In genomic region chr1:156106624-156107488, GRCh38 we compare ENCODE assay signal across 9 cellular contexts. TPM values are rescaled to one million over a fixed set of nuclear protein-coding genes. Genes with fewer than 3 reads are reported as not detected.
DNase-seq lines count a peak whose midpoint lies in the region; ATAC-seq and TF ChIP-seq lines count a peak whose summit lies in the region.
"Had no signal": no experiment of that assay in that cellular context is flagged by ENCODE, and none has a peak within 500 bp of the region (broad histone marks: within the 10 kb centered on the region; RNA-seq: fewer than 3 reads in every experiment).

No MANE protein-coding gene starts in this region.

- TF ChIP-seq CTCF in WI38 (IDR thresholded peaks at IDR 0.05; ENCODE audit: low read depth, low read length) (no peak), cardiac muscle cell (IDR thresholded peaks at IDR 0.05; ENCODE audit: low read depth, low read length) (no peak)

- intact Hi-C loops in Right ventricle myocardium inferior (cut with DNase I) (loop anchor here (1.0 kb wide), 1 partner anchor 17 kb away; no protein-coding TSS in a partner anchor), cardiac septum (cut with DNase I) (loop anchor here (1.0 to 2.0 kb wide), 2 partner anchors 7 to 16 kb away; partner anchors contain the start of gene LMNA)

- peaks cover 45% of the 10 kb centered on the region for H3K4me1 ChIP-seq in cardiac muscle cell (ENCODE audit: low read depth)

- no peaks in the 10 kb centered on the region for H3K9me3 ChIP-seq in cardiac muscle cell (ENCODE audit: low read depth)

- H3K36me3 ChIP-seq in cardiac muscle cell = no peaks in the 10 kb centered on the region

- DNase-seq in Right ventricle myocardium inferior (ENCODE audit: missing footprints) (no peak), cardiac septum (ENCODE audit: low spot score) (no peak), cardiac muscle cell (ENCODE audit: low read depth in 1 of 2, low spot score in 1 of 2) (peak; percentile 54 to 59), retina (peak; percentile 55), activated gamma-delta T cell treated with Interleukin-2 at 50 U/mL for 16 hours (no peak)

- no peaks in the 10 kb centered on the region for H3K27me3 ChIP-seq in cardiac muscle cell

- peak overlapping the region; percentile 98 for H3K27ac ChIP-seq in cardiac muscle cell

- peak; percentile 20 for ATAC-seq in Right ventricle myocardium inferior
- no peak for ATAC-seq in GM21515 (IDR thresholded peaks at IDR 0.05; ENCODE audit: unreplicated experiment)
- ATAC-seq in GM21390 (IDR thresholded peaks at IDR 0.05; ENCODE audit: unreplicated experiment) = no peak

- H3K4me3 ChIP-seq in WI38 (ENCODE audit: low read depth, low read length) (0 out of 2 replicates have a peak overlapping the region, but pooled peaks have one; percentile 26), cardiac muscle cell (peak overlapping the region; percentile 9)

RNA-seq across cellular contexts. Expression of gene LMNA, which starts 7.7 kb away (rescaled TPM):
- total RNA-seq in Right ventricle myocardium inferior (288 TPM), cardiac septum (298 TPM), cardiac muscle cell (128 and 139 TPM in 2 replicates)
- polyA plus RNA-seq in cardiac muscle cell = 99.4 and 149 TPM in 2 replicates

RNA-seq across cellular contexts. Expression of gene MEX3A, which starts 24.6 kb away (rescaled TPM):
- total RNA-seq in Right ventricle myocardium inferior = 0.24 TPM
- 0.24 TPM for total RNA-seq in cardiac septum
- total RNA-seq in cardiac muscle cell = 48.8 and 58.6 TPM in 2 replicates
- 17.2 and 24.8 TPM in 2 replicates for polyA plus RNA-seq in cardiac muscle cell

RNA-seq across cellular contexts. Expression of gene RAB25, which starts 45.9 kb away (rescaled TPM):
- total RNA-seq in Right ventricle myocardium inferior = not detected
- not detected for total RNA-seq in cardiac septum
- 1.6 and 3.1 TPM in 2 replicates for total RNA-seq in cardiac muscle cell
- polyA plus RNA-seq in cardiac muscle cell = 2.1 and 2.4 TPM in 2 replicates
- total RNA-seq: dermis microvascular lymphatic vessel endothelial cell had no signal

RNA-seq across cellular contexts. Expression of gene SEMA4A, which starts 46.5 kb away (rescaled TPM):
- 2.2 TPM for total RNA-seq in Right ventricle myocardium inferior
- 2.7 TPM for total RNA-seq in cardiac septum
- 3.6 and 8.6 TPM in 2 replicates for total RNA-seq in cardiac muscle cell
- 0.65 and 2.9 TPM in 2 replicates for polyA plus RNA-seq in cardiac muscle cell

RNA-seq across cellular contexts. Expression of gene LAMTOR2, which starts 52.3 kb away (rescaled TPM):
- total RNA-seq in Right ventricle myocardium inferior (63.8 TPM), cardiac septum (49.8 TPM), cardiac muscle cell (75.5 and 116 TPM in 2 replicates)
- polyA plus RNA-seq in cardiac muscle cell = 199 and 208 TPM in 2 replicates

Comparison
In these comparisons a context has a peak if more than half of its experiments do, and no peak if none do; other contexts are left out.
1. DNase-seq: peak in cardiac muscle cell (2 of 2) and retina (single experiment); none in Right ventricle myocardium inferior (single experiment), cardiac septum (single experiment) and activated gamma-delta T cell treated with Interleukin-2 at 50 U/mL for 16 hours (single experiment).
2. RNA of gene MEX3A, which starts 24.6 kb away (total RNA-seq): 48.8 to 58.6 TPM in cardiac muscle cell; 0.24 TPM in Right ventricle myocardium inferior (single experiment) and 0.24 TPM in cardiac septum (single experiment); every median in the first group is over 10 times any median in the second.